ENCODE assay signal across 24 cellular contexts in genomic region chr13:40118337-40118736, GRCh38.
"Had no signal": no experiment of that assay in that cellular context is flagged by ENCODE, and none has a peak within 500 bp of the region (broad histone marks: within the 10 kb centered on the region; RNA-seq: fewer than 3 reads in every experiment).

No MANE protein-coding gene starts in this region.

- H3K27ac ChIP-seq: left ventricle myocardium inferior, neural progenitor cell, neutrophil, right atrium auricular region, right lobe of liver, stomach, testis, thyroid gland, transverse colon, upper lobe of left lung had no signal

- H3K4me3 ChIP-seq: left ventricle myocardium inferior, lung, neural progenitor cell, right atrium auricular region, right lobe of liver, smooth muscle cell, stomach, testis, thyroid gland, transverse colon, upper lobe of left lung had no signal

- H3K36me3 Mint-ChIP-seq: mesothelial cell of epicardium; naive B cell; natural killer cell; neural progenitor cell; stimulated activated naive B cell treated with anti-CD40 and anti-IgM and Interleukin-4, amounts not matched to agents 10 μg/mL and 1 μg/mL and 100 μg/mL, for 72 hours had no signal

- H3K4me1 ChIP-seq: neural progenitor cell, testis, thyroid gland had no signal

- H3K4me3 Mint-ChIP-seq: mesothelial cell of epicardium; naive B cell; natural killer cell; nephron progenitor cell; neural progenitor cell; stimulated activated naive B cell treated with anti-CD40 and anti-IgM and Interleukin-4, amounts not matched to agents 10 μg/mL and 1 μg/mL and 100 μg/mL, for 72 hours had no signal

- H3K27me3 Mint-ChIP-seq: naive B cell; progenitor cell of endocrine pancreas; stimulated activated naive B cell treated with anti-CD40 and anti-IgM and Interleukin-4, amounts not matched to agents 10 μg/mL and 1 μg/mL and 100 μg/mL, for 72 hours had no signal

- ATAC-seq: natural killer cell; right lobe of liver; stimulated activated naive B cell treated with anti-CD40 and anti-IgM and Interleukin-4, amounts not matched to agents 10 μg/mL and 1 μg/mL and 100 μg/mL, for 72 hours; stimulated activated naive CD8-positive, alpha-beta T cell treated with anti-CD3 and anti-CD28 coated beads, Interleukin-15, Interleukin-2, amounts not matched to agents 100 U/mL and 50 U/mL, for 24 hours had no signal

- H3K36me3 ChIP-seq: left ventricle myocardium inferior, neural progenitor cell, neutrophil, right atrium auricular region, right lobe of liver, stomach, thyroid gland, transverse colon, upper lobe of left lung had no signal

- DNase-seq: left ventricle myocardium inferior; naive B cell; natural killer cell; nephron progenitor cell; occipital lobe; right lobe of liver; stimulated activated CD4-positive, alpha-beta T cell treated with anti-CD3 and anti-CD28 coated beads, Interleukin-1b, Interleukin-23, amount 100 ng/mL, for 48 hours; stimulated activated CD4-positive, alpha-beta T cell treated with anti-CD3 and anti-CD28 coated beads, Interleukin-2, amount 100 ng/mL, for 48 hours; stimulated activated CD4-positive, alpha-beta T cell treated with anti-CD3 and anti-CD28 coated beads, Interleukin-4, amount 100 ng/mL, for 4 hours; stimulated activated CD8-positive, alpha-beta memory T cell treated with anti-CD3 and anti-CD28 coated beads, Interleukin-4, amount 100 ng/mL, for 48 hours; stimulated activated naive B cell treated with anti-CD40 and anti-IgM and Interleukin-4, amounts not matched to agents 10 μg/mL and 1 μg/mL and 100 μg/mL, for 72 hours; stimulated activated naive CD8-positive, alpha-beta T cell treated with anti-CD3 and anti-CD28 coated beads, Interleukin-15, Interleukin-2, amounts not matched to agents 100 U/mL and 50 U/mL, for 24 hours; stomach; testis; thyroid gland; transverse colon; upper lobe of left lung had no signal

- H3K27me3 ChIP-seq: neural progenitor cell, neutrophil, right atrium auricular region, right lobe of liver, stomach, testis, thyroid gland, transverse colon, upper lobe of left lung had no signal

- H3K9me3 Mint-ChIP-seq: natural killer cell; stimulated activated naive B cell treated with anti-CD40 and anti-IgM and Interleukin-4, amounts not matched to agents 10 μg/mL and 1 μg/mL and 100 μg/mL, for 72 hours had no signal

- H3K27ac Mint-ChIP-seq: mesothelial cell of epicardium; naive B cell; neural progenitor cell; progenitor cell of endocrine pancreas; stimulated activated naive B cell treated with anti-CD40 and anti-IgM and Interleukin-4, amounts not matched to agents 10 μg/mL and 1 μg/mL and 100 μg/mL, for 72 hours had no signal

- H3K9me3 ChIP-seq: neutrophil, testis, thyroid gland, transverse colon had no signal
